In genomic region chr21:45830720-45831366, GRCh38 we compare ENCODE assay signal across 13 cellular contexts.
"Had no signal": no experiment of that assay in that cellular context is flagged by ENCODE, and none has a peak within 500 bp of the region (broad histone marks: within the 10 kb centered on the region; RNA-seq: fewer than 3 reads in every experiment).

No MANE protein-coding gene starts in this region.

- ATAC-seq: left ventricle myocardium superior, T-cell had no signal

- DNase-seq: activated CD4-positive, CD25-positive, alpha-beta regulatory T cell treated with anti-CD3 and anti-CD28 coated beads, Interleukin-2, amount 50 U/mL, for 72 hours; activated effector memory CD4-positive, alpha-beta T cell treated with anti-CD3 and anti-CD28 coated beads, Interleukin-2, amount 50 U/mL, for 16 hours; colonic mucosa; islet precursor cell; left ventricle myocardium superior; mesendoderm; sigmoid colon; T-cell; T1000 had no signal

- H3K4me1 ChIP-seq: adrenal gland, colonic mucosa had no signal

- H3K27me3 ChIP-seq: adrenal gland, cardiac muscle cell, colonic mucosa, sigmoid colon, tibial nerve had no signal

- H3K4me3 ChIP-seq: adrenal gland, cardiac muscle cell, colonic mucosa, sigmoid colon, SK-N-MC, tibial nerve had no signal

- H3K9me3 ChIP-seq: adrenal gland, colonic mucosa, sigmoid colon, tibial nerve had no signal

- H3K36me3 ChIP-seq: adrenal gland, cardiac muscle cell, colonic mucosa, sigmoid colon had no signal

- H3K27ac ChIP-seq: cardiac muscle cell, colonic mucosa, SK-N-MC, tibial nerve had no signal
